In the genomic region with DNA sequence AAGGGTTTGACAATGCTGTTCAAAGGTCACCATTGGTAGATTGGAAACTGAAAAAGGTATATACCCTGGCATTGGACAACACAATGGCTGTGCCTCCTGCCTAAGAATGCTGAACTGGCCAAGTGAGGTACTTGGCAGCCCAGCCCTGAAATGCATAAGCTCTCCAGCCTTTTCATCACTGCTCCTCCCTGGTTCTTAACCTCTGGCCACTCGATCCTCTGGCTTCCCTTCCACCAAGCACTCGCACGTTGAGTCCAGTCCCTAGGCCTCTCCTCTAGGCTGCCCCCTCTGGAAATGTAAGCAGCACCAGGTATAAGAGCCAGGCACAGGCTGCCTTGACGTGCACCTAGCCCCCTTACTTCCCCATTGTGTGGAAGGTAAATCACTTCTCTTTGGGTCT, we compare ENCODE assay signal across 6 cellular contexts. TPM values are rescaled to one million over a fixed set of nuclear protein-coding genes. Genes with fewer than 3 reads are reported as not detected.
"Had no signal": no experiment of that assay in that cellular context is flagged by ENCODE, and none has a peak within 500 bp of the region (broad histone marks: within the 10 kb centered on the region; RNA-seq: fewer than 3 reads in every experiment).

No MANE protein-coding gene starts in this region.

RNA-seq across cellular contexts. Expression of a gene that starts 25.7 kb away (rescaled TPM):
- total RNA-seq: activated CD8-positive, alpha-beta memory T cell treated with anti-CD3 and anti-CD28 coated beads, Interleukin-2, amount 10 ng/mL, durations not matched to agents 7 days and 5 days; activated CD8-positive, alpha-beta T cell treated with anti-CD3 and anti-CD28 coated beads, Interleukin-2, amount 10 ng/mL, durations not matched to agents 7 days and 5 days; activated T-helper 2 cell treated with anti-CD3 and anti-CD28 coated beads, Interferon-gamma antibody, Interleukin-2, Interleukin-4, amounts not matched to agents 10 μg/mL and 5 μg/mL and 100 μg/mL, durations not matched to agents 14 hours and 24 hours and 36 hours; ascending aorta; bronchial epithelial cell had no signal

RNA-seq across cellular contexts. Expression of a gene that starts 42.7 kb away (rescaled TPM):
- polyA plus RNA-seq: cardiac muscle cell had no signal

RNA-seq across cellular contexts. Expression of a gene that starts 48.1 kb away (rescaled TPM):
- total RNA-seq: bronchial epithelial cell had no signal
- polyA plus RNA-seq: cardiac muscle cell had no signal
